23 cellular contexts compared by ENCODE assay signal in genomic region chr18:47893939-47894699, GRCh38. TPM values are rescaled to one million over a fixed set of nuclear protein-coding genes. Genes with fewer than 3 reads are reported as not detected.
DNase-seq lines count a peak whose midpoint lies in the region; ATAC-seq, FAIRE-seq and TF ChIP-seq lines count a peak whose summit lies in the region.
"Had no signal": no experiment of that assay in that cellular context is flagged by ENCODE, and none has a peak within 500 bp of the region (broad histone marks: within the 10 kb centered on the region; RNA-seq: fewer than 3 reads in every experiment).

No MANE protein-coding gene starts in this region.

- H3K4me1 ChIP-seq in PC-9 (replicated peaks; ENCODE audit: insufficient read depth) = peaks cover 56% of the 10 kb centered on the region
- peaks cover 32% of the 10 kb centered on the region for H3K4me1 ChIP-seq in endothelial cell of umbilical vein (ENCODE audit: control insufficient read depth, extremely low read depth, insufficient read depth, low read length)
- H3K4me1 ChIP-seq in SJCRH30 = peaks cover 4% of the 10 kb centered on the region; the same call in 1 of the 2 replicates
- H3K4me1 ChIP-seq: Peyer's patch had no signal

- H3K9me1 ChIP-seq in endothelial cell of umbilical vein (replicated peaks; ENCODE audit: control insufficient read depth, extremely low read depth, insufficient read depth, low read length) = no peaks in the 10 kb centered on the region

- no peaks in the 10 kb centered on the region for H3K9me3 Mint-ChIP-seq in activated T-cell treated with anti-CD3 and anti-CD28 coated beads, Interleukin-2, amount 50 U/mL, for 72 hours

- H3K4me3 ChIP-seq in PC-9 (no peak overlapping the region), endothelial cell of umbilical vein (replicated peaks in 1 of 3; ENCODE audit: insufficient read depth in 1 of 3, low read depth in 1 of 3, low read length in 3 of 3) (no peak overlapping the region), SJCRH30 (no peak overlapping the region)
- H3K4me3 ChIP-seq: coronary artery, Peyer's patch, right lobe of liver, thyroid gland had no signal

- 0 out of 2 replicates have a peak, but pooled peaks cover 4% of the 10 kb centered on the region for H3K9me3 ChIP-seq in PC-9 (ENCODE audit: insufficient read depth, low read depth)
- H3K9me3 ChIP-seq in endothelial cell of umbilical vein (replicated peaks; ENCODE audit: control insufficient read depth, insufficient read depth, low read length) = no peaks in the 10 kb centered on the region
- H3K9me3 ChIP-seq in SJCRH30 (replicated peaks) = no peaks in the 10 kb centered on the region
- H3K9me3 ChIP-seq: Peyer's patch, right lobe of liver, thyroid gland had no signal

- H3K4me1 Mint-ChIP-seq in activated T-cell treated with anti-CD3 and anti-CD28 coated beads, Interleukin-2, amount 50 U/mL, for 72 hours (ENCODE audit: low read depth) = peaks cover 49% of the 10 kb centered on the region

- H3K4me2 ChIP-seq in PC-9 (0 out of 2 replicates have a peak overlapping the region, but pooled peaks have one; percentile 11), endothelial cell of umbilical vein (ENCODE audit: insufficient read depth, low read length) (peak overlapping the region; percentile 38)

- no peak overlapping the region for H3K9ac ChIP-seq in endothelial cell of umbilical vein (replicated peaks; ENCODE audit: extremely low read depth, insufficient read depth, low read length)

- no peaks in the 10 kb centered on the region for H3K9me2 ChIP-seq in PC-9 (ENCODE audit: insufficient read depth)

- H3K27me3 Mint-ChIP-seq in activated T-cell treated with anti-CD3 and anti-CD28 coated beads, Interleukin-2, amount 50 U/mL, for 72 hours (ENCODE audit: low read depth) = no peaks in the 10 kb centered on the region

- peaks cover 6 to 39% of the 10 kb centered on the region in 2 donors for H3K36me3 Mint-ChIP-seq in activated T-cell treated with anti-CD3 and anti-CD28 coated beads, Interleukin-2, amount 50 U/mL, for 72 hours (ENCODE audit: insufficient read depth in 2 of 2)

- dilution Hi-C loops in endothelial cell of umbilical vein (cut with MboI; ENCODE audit: extremely low pct_ligation_motif_present, low sequenced_read_pairs) = no loop called here

- H3K36me3 ChIP-seq in PC-9 (ENCODE audit: low read depth) (peaks cover 14% of the 10 kb centered on the region; the same call in 1 of the 2 replicates), endothelial cell of umbilical vein (ENCODE audit: control insufficient read depth in 2 of 2, extremely low read depth in 1 of 2, insufficient read depth in 2 of 2, low read length in 2 of 2) (peaks cover 0 to 2% of the 10 kb centered on the region in 2 experiments), SJCRH30 (0 out of 2 replicates have a peak, but pooled peaks cover 2% of the 10 kb centered on the region)
- H3K36me3 ChIP-seq: right lobe of liver had no signal

- no peak for TF ChIP-seq POLR2A in endothelial cell of umbilical vein (IDR thresholded peaks at IDR 0.05; ENCODE audit: low read depth, low read length)

- DNase-seq in activated T-cell treated with anti-CD3 and anti-CD28 coated beads, Interleukin-2, amount 50 U/mL, for 72 hours = no peak
- DNase-seq in activated T-cell treated with anti-CD3 and anti-CD28 coated beads, Interleukin-2, amount 50 U/mL, for 48 hours = no peak
- DNase-seq in PC-9 = peak in 1 of 2 experiments; percentile 48
- peak; percentile 29 for DNase-seq in endothelial cell of umbilical vein (ENCODE audit: low read depth, low spot score)
- DNase-seq in omental fat pad (ENCODE audit: low spot score) = no peak
- no peak for DNase-seq in SJCRH30
- no peak for DNase-seq in stimulated activated CD8-positive, alpha-beta memory T cell treated with anti-CD3 and anti-CD28 coated beads, Interleukin-4, amount 100 ng/mL, for 48 hours
- DNase-seq: anterior cingulate cortex; COR-L47; erythroblast; left colon; MM.1S; naive B cell; NCI-H187 treated with DMSO at 0.1 percent for 48 hours; NCI-H526; Peyer's patch; right lobe of liver; stimulated activated CD4-positive, alpha-beta T cell treated with anti-CD3 and anti-CD28 coated beads, Interleukin-4, amount 100 ng/mL, for 1 hour; T-helper 9 cell; thyroid gland had no signal

- intact Hi-C loops in PC-9 (cut with micrococcal nuclease; ENCODE audit: unreplicated experiment) (no loop called here), endothelial cell of umbilical vein (cut with micrococcal nuclease) (no loop called here)

- POLR2A ChIA-PET in PC-9 (lab: Charles Lee; ENCODE audit: unreplicated experiment) = interaction anchor here (0.6 kb wide), 1 partner anchor 18 kb away, joined by 4 read pairs; no protein-coding TSS in a partner anchor
- POLR2A ChIA-PET in endothelial cell of umbilical vein (lab: Charles Lee) = no interaction called here

- TF ChIP-seq CTCF in PC-9 (conservative IDR thresholded peaks at IDR 0.05) = no peak
- TF ChIP-seq CTCF in endothelial cell of umbilical vein (IDR thresholded peaks at IDR 0.05; ENCODE audit: extremely low read depth in 1 of 2, insufficient read depth in 1 of 2, low read depth in 1 of 2, low read length in 2 of 2) = no peak
- TF ChIP-seq CTCF in omental fat pad (IDR thresholded peaks at IDR 0.05) = no peak

- H4K20me1 ChIP-seq in PC-9 (ENCODE audit: insufficient read depth) (peaks cover 4% of the 10 kb centered on the region; the same call in 1 of the 2 replicates), endothelial cell of umbilical vein (replicated peaks; ENCODE audit: control insufficient read depth, extremely low read depth, insufficient read depth, low read length) (peaks cover 28% of the 10 kb centered on the region)

- FAIRE-seq in endothelial cell of umbilical vein (lab: Jason Lieb, UNC) = no peak
- FAIRE-seq: HTR-8/SVneo had no signal

- peaks cover 51% of the 10 kb centered on the region for H3K79me2 ChIP-seq in PC-9 (ENCODE audit: low read depth)
- H3K79me2 ChIP-seq in endothelial cell of umbilical vein (ENCODE audit: control insufficient read depth, insufficient read depth, low read length) = peaks cover 54% of the 10 kb centered on the region

- BruUV-seq in PC-9 (replicated peaks; lab: Mats Ljungman, UMichigan) = no TSS peak
- no TSS peak for BruUV-seq in endothelial cell of umbilical vein (replicated peaks; lab: Mats Ljungman, UMichigan)

- ATAC-seq in activated T-cell treated with anti-CD3 and anti-CD28 coated beads, Interleukin-2, amount 50 U/mL, for 72 hours (replicated peaks in 1 of 2) = no peak
- ATAC-seq in omental fat pad (ENCODE audit: low FRiP score) (peak; percentile 77), GM18873 (IDR thresholded peaks at IDR 0.05; ENCODE audit: low FRiP score, unreplicated experiment) (no peak)
- ATAC-seq: left colon, right lobe of liver had no signal

- peak overlapping the region; percentile 5; the same call in 1 of the 2 replicates for H3K27ac ChIP-seq in PC-9
- H3K27ac ChIP-seq in endothelial cell of umbilical vein (ENCODE audit: insufficient read depth, low read depth, low read length) = no peak overlapping the region
- no peak overlapping the region for H3K27ac ChIP-seq in SJCRH30
- H3K27ac ChIP-seq: coronary artery, Peyer's patch, right lobe of liver, thyroid gland had no signal

- H3K27me3 ChIP-seq in PC-9 (ENCODE audit: insufficient read depth, low read depth) = no peaks in the 10 kb centered on the region
- H3K27me3 ChIP-seq in endothelial cell of umbilical vein (ENCODE audit: control insufficient read depth in 2 of 2, insufficient read depth in 2 of 2, low read length in 2 of 2) = no peaks in the 10 kb centered on the region
- no peaks in the 10 kb centered on the region for H3K27me3 ChIP-seq in SJCRH30
- H3K27me3 ChIP-seq: Peyer's patch, right lobe of liver, thyroid gland had no signal

- no peaks in the 10 kb centered on the region for H3F3A ChIP-seq in PC-9 (ENCODE audit: insufficient read depth, low read depth)

- CTCF ChIA-PET in PC-9 (lab: Charles Lee) = no interaction called here
- CTCF ChIA-PET in endothelial cell of umbilical vein (lab: Charles Lee) = interaction anchor here (0.8 to 1.6 kb wide), 6 partner anchors 8 to 104 kb away, joined by 3 to 4 read pairs (median 4); no protein-coding TSS in a partner anchor

- no peak overlapping the region for H3K4me3 Mint-ChIP-seq in activated T-cell treated with anti-CD3 and anti-CD28 coated beads, Interleukin-2, amount 50 U/mL, for 72 hours
- H3K4me3 Mint-ChIP-seq: naive B cell had no signal

- peak overlapping the region; percentile 64 for H3K27ac Mint-ChIP-seq in activated T-cell treated with anti-CD3 and anti-CD28 coated beads, Interleukin-2, amount 50 U/mL, for 72 hours

- H2AFZ ChIP-seq in PC-9 = no peak overlapping the region
- no peak overlapping the region for H2AFZ ChIP-seq in endothelial cell of umbilical vein (ENCODE audit: low read depth, low read length)

TF ChIP-seq in endothelial cell of umbilical vein, 7 proteins besides CTCF, POLR2A, EP300 and RAD21:
- TF ChIP-seq JUN (IDR thresholded peaks at IDR 0.05; ENCODE audit: borderline replicate concordance, insufficient read depth, insufficient read length, low read depth) (peak; percentile 16), POLR2AphosphoS5 (IDR thresholded peaks at IDR 0.05; ENCODE audit: insufficient read depth, low read depth, low read length) (peak; percentile 18), EZH2 (IDR thresholded peaks at IDR 0.05; ENCODE audit: borderline replicate concordance, low read depth, low read length, severe bottlenecking) (no peak), GATA2 (IDR thresholded peaks at IDR 0.05; ENCODE audit: insufficient read depth, insufficient read length, low read depth, low read length) (peak; percentile 64), MYC (IDR thresholded peaks at IDR 0.05; ENCODE audit: low read depth, low read length) (no peak)
TF ChIP-seq in endothelial cell of umbilical vein: peak in this region for 3.

RNA-seq across cellular contexts. Expression of gene SMAD2, which starts 36.3 kb away (rescaled TPM):
- 100 to 1,000 TPM; 249 to 310 TPM for total RNA-seq in activated T-cell treated with anti-CD3 and anti-CD28 coated beads, Interleukin-2, amount 50 U/mL, for 72 hours
- total RNA-seq in PC-9 (2021) = 90.9 and 97.0 TPM in 2 replicates
- total RNA-seq in endothelial cell of umbilical vein = 110 and 123 TPM in 2 replicates
- 33.0 and 40.3 TPM in 2 replicates for polyA plus RNA-seq in endothelial cell of umbilical vein
- 50.0 and 52.2 TPM in 2 replicates for polyA plus RNA-seq in endothelial cell of umbilical vein (2011; cell fraction: cytosol; rRNA removed)
- polyA plus RNA-seq in endothelial cell of umbilical vein (2011; cell fraction: nucleus; rRNA removed) = 45.9 and 52.3 TPM in 2 replicates
- 63.9 and 77.6 TPM in 2 replicates for polyA plus RNA-seq in endothelial cell of umbilical vein (2012)
- polyA minus RNA-seq in endothelial cell of umbilical vein = 96.1 and 114 TPM in 2 replicates
- 154 TPM for polyA minus RNA-seq in endothelial cell of umbilical vein (2011; cell fraction: cytosol; rRNA and poly(A)+ RNA removed)
- polyA minus RNA-seq in endothelial cell of umbilical vein (2011; cell fraction: nucleus; rRNA and poly(A)+ RNA removed) = 70.3 and 121 TPM in 2 replicates
- 100 to 1,000 TPM in 1 of 4 donors, 10 to 100 TPM in 3; 47.4 to 116 (median 72.2) TPM for total RNA-seq in omental fat pad
- total RNA-seq in SJCRH30 (2014; rRNA removed; shearing (Covaris generic)) = 67.4 and 69.8 TPM in 2 replicates
